ENCODE assay signal across 10 cellular contexts in the genomic region with DNA sequence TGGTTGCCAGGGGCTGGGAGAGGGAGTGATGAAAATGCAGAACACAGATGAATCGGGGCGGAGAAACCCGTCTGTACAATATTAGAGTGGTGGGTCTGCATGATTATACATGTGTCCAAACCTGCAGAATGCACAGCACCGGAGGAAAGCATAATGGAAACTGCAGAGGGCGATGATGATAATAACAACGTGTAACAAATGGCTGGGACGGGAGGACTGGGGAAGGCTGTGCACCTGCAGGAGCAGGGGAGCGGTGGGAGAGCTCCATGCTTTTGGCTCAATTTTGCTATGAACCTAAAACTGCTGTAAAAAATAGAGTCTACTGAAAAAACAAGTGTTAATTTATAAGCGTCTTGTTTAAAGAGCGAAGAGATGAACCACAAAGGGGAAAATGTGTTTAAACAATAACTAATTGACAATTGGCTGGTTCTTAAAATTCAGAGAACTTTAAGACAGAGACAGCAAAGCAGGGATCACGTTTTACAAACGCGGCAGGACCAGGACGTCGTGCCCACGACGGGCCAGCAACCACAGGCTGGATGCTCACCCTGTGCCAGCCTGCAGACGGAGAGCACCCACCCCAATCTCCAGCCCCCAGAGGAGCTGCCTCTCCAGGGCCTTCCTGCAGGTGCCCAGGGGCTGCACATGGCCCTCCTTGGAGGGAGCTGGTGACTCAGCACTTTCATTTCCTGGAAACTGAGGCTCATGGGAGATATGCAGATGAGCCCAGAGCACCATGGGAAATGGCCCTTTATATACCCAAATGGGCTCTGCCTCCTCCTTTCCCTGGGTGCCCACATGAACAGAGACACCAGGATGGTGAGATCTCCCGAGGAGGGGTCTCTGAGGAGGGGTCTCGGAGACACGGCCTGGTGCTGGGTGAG. TPM values are rescaled to one million over a fixed set of nuclear protein-coding genes. Genes with fewer than 3 reads are reported as not detected.
DNase-seq lines count a peak whose midpoint lies in the region; ATAC-seq and TF ChIP-seq lines count a peak whose summit lies in the region.
"Had no signal": no experiment of that assay in that cellular context is flagged by ENCODE, and none has a peak within 500 bp of the region (broad histone marks: within the 10 kb centered on the region; RNA-seq: fewer than 3 reads in every experiment).

A gene with protein sequence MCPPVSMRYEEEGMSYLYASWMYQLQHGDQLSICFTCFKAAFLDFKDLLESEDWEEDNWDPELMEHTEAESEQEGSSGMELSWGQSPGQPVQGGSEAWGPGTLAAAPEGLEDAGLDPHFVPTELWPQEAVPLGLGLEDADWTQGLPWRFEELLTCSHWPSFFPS (plus strand): TSS at position 781 of the 884 bp plus-strand sequence. CDS start 2,904 bp downstream, outside the sequence.

- DNase-seq in activated CD4-positive, CD25-positive, alpha-beta regulatory T cell treated with anti-CD3 and anti-CD28 coated beads, Interleukin-2, amount 50 U/mL, for 72 hours = no peak
- peak; percentile 83 for DNase-seq in Karpas-422
- DNase-seq in SK-N-DZ (ENCODE audit: low spot score) = peak; percentile 77
- DNase-seq in osteoblast (ENCODE audit: insufficient read length, low spot score, missing footprints) = peak; percentile 43
- no peak for DNase-seq in tibial artery
- no peak for DNase-seq in kidney glomerular epithelial cell (lab: John Stamatoyannopoulos, UW)
- DNase-seq: stimulated activated CD4-positive, alpha-beta T cell treated with anti-CD3 and anti-CD28 coated beads, Interleukin-4, amount 100 ng/mL, for 1 hour had no signal

- TF ChIP-seq CTCF in osteoblast (IDR thresholded peaks at IDR 0.05; ENCODE audit: extremely low read depth, low read depth, low read length) (no peak), tibial artery (IDR thresholded peaks at IDR 0.05) (no peak)

- H3K4me3 ChIP-seq in Karpas-422 (ENCODE audit: low read length) (no peak within 1 kb of the TSS), osteoblast (ENCODE audit: insufficient read depth, low read length) (no peak within 1 kb of the TSS), tibial artery (no peak within 1 kb of the TSS)

- H4K20me1 ChIP-seq in Karpas-422 (ENCODE audit: insufficient read depth, low read depth, low read length) = no peaks in the 10 kb centered on the region
- H4K20me1 ChIP-seq in osteoblast (ENCODE audit: insufficient read depth, low read length) = no peaks in the 10 kb centered on the region

- H3K27me3 ChIP-seq in Karpas-422 (ENCODE audit: low read length) (no peaks in the 10 kb centered on the region), osteoblast (ENCODE audit: insufficient read depth, low read length) (peaks cover 20% of the 10 kb centered on the region), tibial artery (peaks cover 0 to 37% of the 10 kb centered on the region in 2 donors)

- intact Hi-C loops in tibial artery (cut with DNase I; ENCODE audit: low total_unique reads) = loop anchor here (5.0 kb wide), 1 partner anchor 54 kb away; no protein-coding TSS in a partner anchor

- H3K9me3 ChIP-seq in Karpas-422 (ENCODE audit: low read length) (no peaks in the 10 kb centered on the region), osteoblast (ENCODE audit: low read depth, low read length) (no peaks in the 10 kb centered on the region), tibial artery (no peaks in the 10 kb centered on the region)

- H3K4me2 ChIP-seq in Karpas-422 (ENCODE audit: low read depth, low read length, poor library complexity, severe bottlenecking) (no peak within 1 kb of the TSS), osteoblast (ENCODE audit: insufficient read depth, low read length) (no peak within 1 kb of the TSS)

- no peaks in the 10 kb centered on the region for H3K36me3 ChIP-seq in Karpas-422 (ENCODE audit: insufficient read depth, low read length)
- no peaks in the 10 kb centered on the region for H3K36me3 ChIP-seq in osteoblast (ENCODE audit: insufficient read depth, low read length)
- no peaks in the 10 kb centered on the region for H3K36me3 ChIP-seq in tibial artery

- 0 out of 2 replicates have a peak within 1 kb of the TSS, but pooled peaks have one; percentile 52 for H2AFZ ChIP-seq in Karpas-422 (ENCODE audit: low read length)
- no peak within 1 kb of the TSS for H2AFZ ChIP-seq in osteoblast (ENCODE audit: low read length)

- no peaks in the 10 kb centered on the region for H3K9me2 ChIP-seq in Karpas-422 (replicated peaks; ENCODE audit: insufficient read depth, low read length)

- no peaks in the 10 kb centered on the region for H3K79me2 ChIP-seq in Karpas-422 (ENCODE audit: low read length)
- no peaks in the 10 kb centered on the region for H3K79me2 ChIP-seq in osteoblast (ENCODE audit: insufficient read depth, low read length)

- H3K9ac ChIP-seq in Karpas-422 (ENCODE audit: low read length) = no peak within 1 kb of the TSS

- peaks cover 15% of the 10 kb centered on the region for H3K4me1 ChIP-seq in Karpas-422 (ENCODE audit: low read length)
- H3K4me1 ChIP-seq in osteoblast (ENCODE audit: insufficient read depth, low read length) = no peaks in the 10 kb centered on the region
- peaks cover 0 to 8% (median 4%) of the 10 kb centered on the region in 4 donors for H3K4me1 ChIP-seq in tibial artery

- H3K27ac ChIP-seq in Karpas-422 (ENCODE audit: low read length) (no peak within 1 kb of the TSS), osteoblast (ENCODE audit: low read depth, low read length) (no peak within 1 kb of the TSS), tibial artery (no peak within 1 kb of the TSS)

- peak; percentile 68 to 77 for ATAC-seq in activated CD4-positive, CD25-positive, alpha-beta regulatory T cell treated with anti-CD3 and anti-CD28 coated beads, Interleukin-2, amount 50 U/mL, for 24 hours
- no peak for ATAC-seq in HG03521 (IDR thresholded peaks at IDR 0.05; ENCODE audit: unreplicated experiment)

RNA-seq across cellular contexts. Expression of the gene that starts here (rescaled TPM):
- 0.34 and 2.3 TPM in 2 replicates for total RNA-seq in Karpas-422 (2014; rRNA removed; shearing (Covaris generic); ENCODE audit: low replicate concordance)
- polyA plus RNA-seq in SK-N-DZ (2014; cell fraction: cytosol; rRNA removed) = 3.5 and 5.1 TPM in 2 replicates
- polyA plus RNA-seq in SK-N-DZ (2014; cell fraction: nucleus; rRNA removed) = 1.1 and 1.4 TPM in 2 replicates
- under 0.01 and 0.29 TPM in 2 replicates for total RNA-seq in osteoblast
- total RNA-seq: lung microvascular endothelial cell had no signal

Comparison
In these comparisons a context has a peak if more than half of its experiments do, and no peak if none do; other contexts are left out.
1. Peak in DNase-seq in osteoblast; RNA of the gene not detected or under 1 TPM.
2. DNase-seq: peak in Karpas-422 (single experiment) and SK-N-DZ (single experiment); none in activated CD4-positive, CD25-positive, alpha-beta regulatory T cell treated with anti-CD3 and anti-CD28 coated beads, Interleukin-2, amount 50 U/mL, for 72 hours (single experiment), tibial artery (0 of 2) and kidney glomerular epithelial cell (single experiment).